2 cellular contexts compared by ENCODE assay signal in genomic region chr10:86374664-86375063, GRCh38.
TF ChIP-seq lines count a peak whose summit lies in the region.

No MANE protein-coding gene starts in this region.

TF ChIP-seq in SK-N-SH, 30 proteins besides CTCF, POLR2A, EP300 and RAD21 (continued from another document):
- TF ChIP-seq PBX3 (IDR thresholded peaks at IDR 0.05): no peak
- no peak for TF ChIP-seq IRF3 (IDR thresholded peaks at IDR 0.05; ENCODE audit: low read depth, low read length)
- no peak for TF ChIP-seq MEF2A (IDR thresholded peaks at IDR 0.05; ENCODE audit: borderline replicate concordance, low read depth)
- TF ChIP-seq JUND (IDR thresholded peaks at IDR 0.05): no peak
- TF ChIP-seq ZBTB33 (IDR thresholded peaks at IDR 0.05; ENCODE audit: borderline replicate concordance, low read depth): no peak
- no peak for TF ChIP-seq YY1 (IDR thresholded peaks at IDR 0.05; ENCODE audit: low read depth)
- no peak for TF ChIP-seq REST (IDR thresholded peaks at IDR 0.05; ENCODE audit: low read depth, low read length)
- no peak for TF ChIP-seq USF2 (IDR thresholded peaks at IDR 0.05; ENCODE audit: borderline replicate concordance, low read depth, low read length)
- TF ChIP-seq MXI1 (IDR thresholded peaks at IDR 0.05; ENCODE audit: low read depth, low read length): no peak
- no peak for TF ChIP-seq EZH2phosphoT487 (IDR thresholded peaks at IDR 0.05; ENCODE audit: borderline replicate concordance, low read depth)

TF ChIP-seq in SK-N-SH treated with all-trans-retinoic acid at 6 μM for 48 hours, 23 proteins besides CTCF, POLR2A, EP300 and RAD21 (continued from another document):
- no peak for TF ChIP-seq CREB5 (CRISPR knock-in tag; IDR thresholded peaks at IDR 0.05; ENCODE audit: low read depth)
- no peak for TF ChIP-seq ISL1 (CRISPR knock-in tag; IDR thresholded peaks at IDR 0.05)
- TF ChIP-seq PATZ1 (CRISPR knock-in tag; IDR thresholded peaks at IDR 0.05; ENCODE audit: borderline replicate concordance): no peak
- no peak for TF ChIP-seq TCF4 (CRISPR knock-in tag; IDR thresholded peaks at IDR 0.05; ENCODE audit: borderline replicate concordance)
- TF ChIP-seq CSDC2 (CRISPR knock-in tag; IDR thresholded peaks at IDR 0.05): no peak
- no peak for TF ChIP-seq BACH2 (CRISPR knock-in tag; IDR thresholded peaks at IDR 0.05; ENCODE audit: borderline replicate concordance)
- no peak for TF ChIP-seq ZFP3 (CRISPR knock-in tag; IDR thresholded peaks at IDR 0.05)
TF ChIP-seq in SK-N-SH treated with all-trans-retinoic acid at 6 μM for 48 hours: peak in this region for 0.
